9 cellular contexts compared by ENCODE assay signal in the genomic region with DNA sequence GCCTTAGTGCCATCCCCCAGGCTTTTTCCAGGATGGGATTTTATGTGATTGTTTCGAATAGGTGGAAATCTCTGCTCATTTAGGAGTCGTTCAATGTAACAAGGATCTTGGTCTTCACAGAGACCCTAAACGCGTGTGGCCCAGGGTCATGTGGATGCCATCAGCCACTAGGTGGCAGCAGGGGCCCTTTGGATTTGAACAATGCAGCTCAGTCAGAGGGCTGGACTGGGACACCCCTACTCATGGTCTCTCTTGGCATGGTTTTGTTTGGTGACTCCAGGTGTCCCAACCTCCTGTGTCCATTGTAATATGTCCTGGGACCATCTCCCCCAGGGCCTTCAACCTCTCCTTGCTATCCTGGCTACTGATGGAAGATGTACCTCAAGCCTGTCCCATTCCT. TPM values are rescaled to one million over a fixed set of nuclear protein-coding genes. Genes with fewer than 3 reads are reported as not detected.
DNase-seq lines count a peak whose midpoint lies in the region; ATAC-seq and TF ChIP-seq lines count a peak whose summit lies in the region.
"Not testable (repeated sequence)": the region's sequence is repeated elsewhere in the genome, so short reads cannot be mapped to it uniquely, and the experiment has no call there.
"Had no signal": no experiment of that assay in that cellular context is flagged by ENCODE, and none has a peak within 500 bp of the region (broad histone marks: within the 10 kb centered on the region; RNA-seq: fewer than 3 reads in every experiment).

No MANE protein-coding gene starts in this region.

- not testable (repeated sequence) for H3K27ac ChIP-seq in OCI-LY7 (ENCODE audit: low read depth, low read length, poor library complexity, severe bottlenecking); brain microvascular endothelial cell; sigmoid colon

- H3K4me1 Mint-ChIP-seq in immature natural killer cell; stimulated activated memory B cell treated with anti-CD40 and anti-IgM and Interleukin-4, amounts not matched to agents 10 μg/mL and 1 μg/mL and 100 μg/mL, for 72 hours: not testable (repeated sequence)

- H3K4me2 ChIP-seq in OCI-LY7 (ENCODE audit: low read length): not testable (repeated sequence)

- CTCF ChIA-PET in OCI-LY7 (lab: Charles Lee; ENCODE audit: unreplicated experiment): not testable (repeated sequence)

- H3K36me3 ChIP-seq in GM06990 (ENCODE audit: control insufficient read depth, insufficient read depth, low read length); OCI-LY7 (ENCODE audit: insufficient read depth, low read length); brain microvascular endothelial cell (replicated peaks); sigmoid colon: not testable (repeated sequence)

- not testable (repeated sequence) for TF ChIP-seq POLR2A in sigmoid colon (IDR thresholded peaks at IDR 0.05)

- not testable (repeated sequence) for DNase-seq in GM06990 (ENCODE audit: extremely low read depth, insufficient read length); HFF-Myc (ENCODE audit: extremely low read depth, low read depth); OCI-LY7 (ENCODE audit: low spot score)
- peak; percentile 81 for DNase-seq in activated CD8-positive, alpha-beta memory T cell treated with anti-CD3 and anti-CD28 coated beads for 24 hours
- peak; percentile 62 for DNase-seq in brain microvascular endothelial cell
- peak; percentile 64 to 68 (median 67) for DNase-seq in immature natural killer cell
- DNase-seq in sigmoid colon: peak; percentile 83

- not testable (repeated sequence) for TF ChIP-seq EP300 in sigmoid colon (IDR thresholded peaks at IDR 0.05)

- POLR2A ChIA-PET in OCI-LY7 (lab: Charles Lee): not testable (repeated sequence)

- H3K79me2 ChIP-seq in OCI-LY7 (ENCODE audit: insufficient read depth, low read depth, low read length): not testable (repeated sequence)

- not testable (repeated sequence) for H2AFZ ChIP-seq in OCI-LY7 (ENCODE audit: low read length)

- not testable (repeated sequence) for H3K4me1 ChIP-seq in OCI-LY7 (ENCODE audit: insufficient read depth, low read length, poor library complexity, severe bottlenecking); sigmoid colon

- TF ChIP-seq CTCF in GM06990 (IDR thresholded peaks at IDR 0.05; ENCODE audit: insufficient read depth, low read length, poor library complexity, severe bottlenecking) (peak; percentile 42), HFF-Myc (IDR thresholded peaks at IDR 0.05; ENCODE audit: low read depth, low read length, missing control alignments) (peak; percentile 9), OCI-LY7 (conservative IDR thresholded peaks at IDR 0.05; ENCODE audit: low read length) (peak; percentile 47), brain microvascular endothelial cell (IDR thresholded peaks at IDR 0.05; ENCODE audit: low read depth, low read length, missing control alignments) (peak; percentile 41), sigmoid colon (IDR thresholded peaks at IDR 0.05) (peak in 1 of 4 experiments; percentile 55)

- not testable (repeated sequence) for H3K9me3 Mint-ChIP-seq in immature natural killer cell; stimulated activated memory B cell treated with anti-CD40 and anti-IgM and Interleukin-4, amounts not matched to agents 10 μg/mL and 1 μg/mL and 100 μg/mL, for 72 hours

- intact Hi-C loops in OCI-LY7 (cut with micrococcal nuclease; ENCODE audit: unreplicated experiment); sigmoid colon (cut with DNase I): not testable (repeated sequence)

- in situ Hi-C loops in brain microvascular endothelial cell (cut with HindIII; ENCODE audit: low pct_ligation_motif_present, low sequenced_read_pairs): not testable (repeated sequence)

- ATAC-seq in stimulated activated memory B cell treated with anti-CD40 and anti-IgM and Interleukin-4, amounts not matched to agents 10 μg/mL and 1 μg/mL and 100 μg/mL, for 72 hours: peak; percentile 83

- not testable (repeated sequence) for H3K36me3 Mint-ChIP-seq in immature natural killer cell; stimulated activated memory B cell treated with anti-CD40 and anti-IgM and Interleukin-4, amounts not matched to agents 10 μg/mL and 1 μg/mL and 100 μg/mL, for 72 hours

- not testable (repeated sequence) for H3K9me3 ChIP-seq in OCI-LY7 (ENCODE audit: low read length); sigmoid colon

- 1 to 3% methylated on average over 3 of the region's 4 CpGs for WGBS in sigmoid colon, 2 donors

- not testable (repeated sequence) for H3K4me3 ChIP-seq in GM06990 (replicated peaks; ENCODE audit: low read depth, low read length); HFF-Myc (replicated peaks; ENCODE audit: low read depth, low read length); OCI-LY7 (ENCODE audit: low read depth, low read length, poor library complexity, severe bottlenecking); brain microvascular endothelial cell (ENCODE audit: low read depth, low read length); sigmoid colon

- not testable (repeated sequence) for H3K27me3 Mint-ChIP-seq in immature natural killer cell (ENCODE audit: low read depth in 3 of 3); stimulated activated memory B cell treated with anti-CD40 and anti-IgM and Interleukin-4, amounts not matched to agents 10 μg/mL and 1 μg/mL and 100 μg/mL, for 72 hours

- not testable (repeated sequence) for BruUV-seq in OCI-LY7 (replicated peaks; lab: Mats Ljungman, UMichigan)

- peak overlapping the region in 1 of 6 donors; percentile 40 for H3K27ac Mint-ChIP-seq in immature natural killer cell
- not testable (repeated sequence) for H3K27ac Mint-ChIP-seq in stimulated activated memory B cell treated with anti-CD40 and anti-IgM and Interleukin-4, amounts not matched to agents 10 μg/mL and 1 μg/mL and 100 μg/mL, for 72 hours

- not testable (repeated sequence) for H4K20me1 ChIP-seq in OCI-LY7 (ENCODE audit: insufficient read depth, low read length)

- H3K4me3 Mint-ChIP-seq in immature natural killer cell: peak overlapping the region in 2 of 5 donors; percentile 35 to 49
- not testable (repeated sequence) for H3K4me3 Mint-ChIP-seq in stimulated activated memory B cell treated with anti-CD40 and anti-IgM and Interleukin-4, amounts not matched to agents 10 μg/mL and 1 μg/mL and 100 μg/mL, for 72 hours

- H3K27me3 ChIP-seq in GM06990 (replicated peaks; ENCODE audit: control insufficient read depth, insufficient read depth, low read length); brain microvascular endothelial cell (replicated peaks); sigmoid colon: not testable (repeated sequence)

- H3K9me2 ChIP-seq in OCI-LY7 (ENCODE audit: insufficient read depth, low read length): not testable (repeated sequence)

RNA-seq across cellular contexts. Expression of a gene that starts 0.8 kb away (rescaled TPM):
- total RNA-seq in OCI-LY7 (2014; rRNA removed; shearing (Covaris generic)): not detected in 2 replicates
- total RNA-seq in OCI-LY7 (2022) (not detected in 2 replicates), sigmoid colon (not detected)
- polyA plus RNA-seq in immature natural killer cell (not detected), sigmoid colon (not detected)
- total RNA-seq: dermis blood vessel endothelial cell had no signal

RNA-seq across cellular contexts. Expression of a gene that starts 44.9 kb away (rescaled TPM):
- not detected in 2 replicates for total RNA-seq in OCI-LY7 (2014; rRNA removed; shearing (Covaris generic))
- total RNA-seq in OCI-LY7 (2022) (not detected in 2 replicates), sigmoid colon (10 to 100 TPM in 1 of 4 donors, 1 to 10 TPM in 3; 2.5 to 12.5 (median 6.9) TPM)
- polyA plus RNA-seq in immature natural killer cell (not detected), sigmoid colon (1 to 10 TPM in 2 of 3 donors, under 1 TPM in 1; 0.46 to 7.4 (median 1.2) TPM)
